17 cellular contexts compared by ENCODE assay signal in genomic region chr2:164693390-164693789, GRCh38.
DNase-seq lines count a peak whose midpoint lies in the region; ATAC-seq, FAIRE-seq and TF ChIP-seq lines count a peak whose summit lies in the region.
"Had no signal": no experiment of that assay in that cellular context is flagged by ENCODE, and none has a peak within 500 bp of the region (broad histone marks: within the 10 kb centered on the region; RNA-seq: fewer than 3 reads in every experiment).

No MANE protein-coding gene starts in this region.

- H3K4me3 Mint-ChIP-seq in Caco-2 (ENCODE audit: unreplicated experiment) (peak overlapping the region; percentile 74), progenitor cell of endocrine pancreas (ENCODE audit: low read depth) (peak overlapping the region; percentile 27)
- no peak overlapping the region for H3K4me3 Mint-ChIP-seq in activated T-cell treated with anti-CD3 and anti-CD28 coated beads, Interleukin-2, amount 50 U/mL, for 24 hours
- H3K4me3 Mint-ChIP-seq: CD8-positive, alpha-beta memory T cell; H9 had no signal

- H3K27ac ChIP-seq in PC-3 (ENCODE audit: low read length) = no peak overlapping the region
- H3K27ac ChIP-seq: BLaER1 had no signal

- H3K9me3 ChIP-seq in Caco-2 = no peaks in the 10 kb centered on the region
- no peaks in the 10 kb centered on the region for H3K9me3 ChIP-seq in PC-3 (ENCODE audit: low read length)
- H3K9me3 ChIP-seq: BLaER1 had no signal

- no peak overlapping the region for H2AFZ ChIP-seq in PC-3 (ENCODE audit: low read length)

- H3F3A ChIP-seq in PC-3 (ENCODE audit: low read length, unreplicated experiment) = no peaks in the 10 kb centered on the region

- TF ChIP-seq CTCF in Caco-2 (IDR thresholded peaks at IDR 0.05; ENCODE audit: insufficient read depth in 1 of 2, low read depth in 1 of 2, low read length in 1 of 2, severe bottlenecking in 1 of 2, unreplicated experiment in 1 of 2) (no peak), PC-3 (conservative IDR thresholded peaks at IDR 0.05; ENCODE audit: low read depth, low read length) (no peak), progenitor cell of endocrine pancreas (IDR thresholded peaks at IDR 0.05; ENCODE audit: unreplicated experiment) (no peak)

- H3K79me2 ChIP-seq in PC-3 (ENCODE audit: low read length) = no peaks in the 10 kb centered on the region

- no peak overlapping the region for H3K9ac ChIP-seq in PC-3 (ENCODE audit: low read length)
- H3K9ac ChIP-seq: BLaER1 had no signal

- H3K4me1 ChIP-seq in Caco-2 (peaks cover 34% of the 10 kb centered on the region), PC-3 (ENCODE audit: insufficient read depth, low read length) (peaks cover 19% of the 10 kb centered on the region)
- H3K4me1 ChIP-seq: BLaER1 had no signal

- H3K36me3 Mint-ChIP-seq in Caco-2 (ENCODE audit: insufficient read depth, unreplicated experiment) (peaks cover 46% of the 10 kb centered on the region), progenitor cell of endocrine pancreas (ENCODE audit: insufficient read depth) (peaks cover 39% of the 10 kb centered on the region)
- no peaks in the 10 kb centered on the region for H3K36me3 Mint-ChIP-seq in activated T-cell treated with anti-CD3 and anti-CD28 coated beads, Interleukin-2, amount 50 U/mL, for 24 hours (ENCODE audit: low read depth)
- H3K36me3 Mint-ChIP-seq: CD8-positive, alpha-beta memory T cell had no signal

- H3K4me1 Mint-ChIP-seq in Caco-2 (ENCODE audit: low read depth, unreplicated experiment) = peaks cover 22% of the 10 kb centered on the region
- peaks cover 42% of the 10 kb centered on the region for H3K4me1 Mint-ChIP-seq in progenitor cell of endocrine pancreas (ENCODE audit: low read depth)
- H3K4me1 Mint-ChIP-seq in activated T-cell treated with anti-CD3 and anti-CD28 coated beads, Interleukin-2, amount 50 U/mL, for 24 hours (ENCODE audit: low read depth) = no peaks in the 10 kb centered on the region
- H3K4me1 Mint-ChIP-seq: CD8-positive, alpha-beta memory T cell had no signal

- POLR2A ChIA-PET in Caco-2 (lab: Charles Lee) (no interaction called here), PC-3 (lab: Charles Lee; ENCODE audit: unreplicated experiment) (no interaction called here)

- H3K9me3 Mint-ChIP-seq in Caco-2 (ENCODE audit: unreplicated experiment) (no peaks in the 10 kb centered on the region), progenitor cell of endocrine pancreas (ENCODE audit: low read depth) (no peaks in the 10 kb centered on the region)
- H3K9me3 Mint-ChIP-seq in activated T-cell treated with anti-CD3 and anti-CD28 coated beads, Interleukin-2, amount 50 U/mL, for 24 hours = peaks cover 2% of the 10 kb centered on the region
- H3K9me3 Mint-ChIP-seq: H9 had no signal

- H3K27me3 Mint-ChIP-seq in Caco-2 (ENCODE audit: insufficient read depth, unreplicated experiment) = no peaks in the 10 kb centered on the region
- H3K27me3 Mint-ChIP-seq in progenitor cell of endocrine pancreas = no peaks in the 10 kb centered on the region
- H3K27me3 Mint-ChIP-seq in activated T-cell treated with anti-CD3 and anti-CD28 coated beads, Interleukin-2, amount 50 U/mL, for 24 hours = no peaks in the 10 kb centered on the region
- H3K27me3 Mint-ChIP-seq: CD8-positive, alpha-beta memory T cell had no signal

- peak; percentile 50 for ATAC-seq in PC-3
- ATAC-seq: GM12878 had no signal

- H3K4me2 ChIP-seq in PC-3 (ENCODE audit: low read length) = no peak overlapping the region
- H3K4me2 ChIP-seq: BLaER1 had no signal

- H3K27me3 ChIP-seq in Caco-2 (replicated peaks; ENCODE audit: control insufficient read depth, insufficient read depth, low read length) (no peaks in the 10 kb centered on the region), PC-3 (ENCODE audit: low read length) (no peaks in the 10 kb centered on the region)
- H3K27me3 ChIP-seq: BLaER1 had no signal

- H3K27ac Mint-ChIP-seq in Caco-2 (ENCODE audit: unreplicated experiment) (no peak overlapping the region), progenitor cell of endocrine pancreas (peak overlapping the region; percentile 16)
- H3K27ac Mint-ChIP-seq in activated T-cell treated with anti-CD3 and anti-CD28 coated beads, Interleukin-2, amount 50 U/mL, for 24 hours = no peak overlapping the region
- H3K27ac Mint-ChIP-seq: CD8-positive, alpha-beta memory T cell; H9 had no signal

- H4K20me1 ChIP-seq in PC-3 (ENCODE audit: low read length) = no peaks in the 10 kb centered on the region
- H4K20me1 ChIP-seq: BLaER1 had no signal

- H3K9me2 ChIP-seq in PC-3 (replicated peaks; ENCODE audit: low read length) = no peaks in the 10 kb centered on the region

- FAIRE-seq in islet of Langerhans (lab: Jason Lieb, UNC) = peak; percentile 64
- FAIRE-seq: GM12878, HTR-8/SVneo had no signal

- no peaks in the 10 kb centered on the region for H3K36me3 ChIP-seq in Caco-2 (ENCODE audit: control insufficient read depth, insufficient read depth, low read length)
- H3K36me3 ChIP-seq in PC-3 (ENCODE audit: low read depth, low read length) = no peaks in the 10 kb centered on the region
- H3K36me3 ChIP-seq: BLaER1 had no signal

- CTCF ChIA-PET in Caco-2 (lab: Charles Lee) = no interaction called here
- CTCF ChIA-PET in PC-3 (lab: Charles Lee) = no interaction called here

- peak overlapping the region; percentile 43 for H3K4me3 ChIP-seq in Caco-2 (ENCODE audit: low read depth, low read length)
- no peak overlapping the region for H3K4me3 ChIP-seq in PC-3 (ENCODE audit: low read length)
- H3K4me3 ChIP-seq: BLaER1, GM12878 had no signal

- BruUV-seq in Caco-2 (replicated peaks; lab: Mats Ljungman, UMichigan) (no TSS peak), PC-3 (replicated peaks; lab: Mats Ljungman, UMichigan) (no TSS peak)

- peak in 1 of 2 experiments; percentile 12 for DNase-seq in Caco-2
- peak; percentile 37 for DNase-seq in PC-3
- DNase-seq in progenitor cell of endocrine pancreas (ENCODE audit: low spot score, unreplicated experiment) = no peak
- DNase-seq in activated T-cell treated with anti-CD3 and anti-CD28 coated beads, Interleukin-2, amount 50 U/mL, for 24 hours = no peak
- DNase-seq in RKO (ENCODE audit: low spot score) = no peak
- no peak for DNase-seq in HT-29 (ENCODE audit: low spot score)
- DNase-seq in amygdala (lab: John Stamatoyannopoulos, UW) = no peak
- DNase-seq: AML-193; Calu3; CD8-positive, alpha-beta memory T cell; DMS 273 treated with DMSO at 0.1 percent for 48 hours; GOT3; H9 had no signal

- intact Hi-C loops in Caco-2 (cut with micrococcal nuclease; ENCODE audit: unreplicated experiment) (loop anchor here (1.0 to 2.0 kb wide), 4 partner anchors 18 to 150 kb away; partner anchors contain the start of gene GRB14), PC-3 (cut with micrococcal nuclease) (no loop called here)
